ENCODE assay signal across 9 cellular contexts in genomic region chr16:48432136-48432535, GRCh38. TPM values are rescaled to one million over a fixed set of nuclear protein-coding genes. Genes with fewer than 3 reads are reported as not detected.
DNase-seq lines count a peak whose midpoint lies in the region; ATAC-seq, FAIRE-seq and TF ChIP-seq lines count a peak whose summit lies in the region.
"Had no signal": no experiment of that assay in that cellular context is flagged by ENCODE, and none has a peak within 500 bp of the region (broad histone marks: within the 10 kb centered on the region; RNA-seq: fewer than 3 reads in every experiment).

No MANE protein-coding gene starts in this region.

- H3K27ac ChIP-seq in vagina, result no peak overlapping the region

- H3K36me3 Mint-ChIP-seq in endothelial cell (ENCODE audit: low read depth, unreplicated experiment), result no peaks in the 10 kb centered on the region

- ATAC-seq in GM21576 (IDR thresholded peaks at IDR 0.05; ENCODE audit: unreplicated experiment), result peak; percentile 80

- H3K9me3 Mint-ChIP-seq in endothelial cell (ENCODE audit: unreplicated experiment), result no peaks in the 10 kb centered on the region

- DNase-seq in GM12892 (ENCODE audit: insufficient read length) (peak; percentile 28), KG1 (lab: John Stamatoyannopoulos, UW) (peak; percentile 37), endothelial cell (ENCODE audit: low spot score) (no peak), OCI-M2 (lab: John Stamatoyannopoulos, UW; ENCODE audit: unreplicated experiment) (no peak), vagina (ENCODE audit: extremely low spot score in 2 of 2) (no peak), NCI-H345 (lab: John Stamatoyannopoulos, UW) (no peak), NCI-H345 treated with DMSO at 0.1 percent for 48 hours (lab: John Stamatoyannopoulos, UW; ENCODE audit: unreplicated experiment) (no peak)

- H3K4me3 ChIP-seq in vagina, result no peak overlapping the region
- H3K4me3 ChIP-seq: adrenal gland had no signal

- peaks cover 30% of the 10 kb centered on the region for H3K4me1 Mint-ChIP-seq in endothelial cell (ENCODE audit: unreplicated experiment)

- intact Hi-C loops in vagina (cut with DNase I), result no loop called here

- peak; percentile 66 for FAIRE-seq in GM12892 (lab: Jason Lieb, UNC)

- no peak for TF ChIP-seq POLR2A in GM12892 (IDR thresholded peaks at IDR 0.05; ENCODE audit: low read depth, low read length)
- TF ChIP-seq POLR2A in vagina (IDR thresholded peaks at IDR 0.05), result no peak

- H3K4me3 Mint-ChIP-seq in endothelial cell (ENCODE audit: unreplicated experiment), result no peak overlapping the region

- peak overlapping the region; percentile 94 for H3K27ac Mint-ChIP-seq in endothelial cell (ENCODE audit: unreplicated experiment)

- H3K27me3 Mint-ChIP-seq in endothelial cell (ENCODE audit: unreplicated experiment), result peaks cover 7% of the 10 kb centered on the region

- no peaks in the 10 kb centered on the region for H3K4me1 ChIP-seq in vagina
- H3K4me1 ChIP-seq: adrenal gland had no signal

- no peaks in the 10 kb centered on the region for H3K27me3 ChIP-seq in vagina
- H3K27me3 ChIP-seq: adrenal gland had no signal

- TF ChIP-seq CTCF in endothelial cell (IDR thresholded peaks at IDR 0.05; ENCODE audit: unreplicated experiment), result no peak
- TF ChIP-seq CTCF in vagina (IDR thresholded peaks at IDR 0.05), result no peak

- H3K9me3 ChIP-seq in vagina, result no peaks in the 10 kb centered on the region
- H3K9me3 ChIP-seq: adrenal gland had no signal

- no peaks in the 10 kb centered on the region for H3K36me3 ChIP-seq in vagina
- H3K36me3 ChIP-seq: adrenal gland had no signal

RNA-seq across cellular contexts. Expression of gene SIAH1, which starts 46.9 kb away (rescaled TPM):
- polyA plus RNA-seq in GM12892 (2012; ENCODE audit: missing spikeins), result 15.3 TPM
- total RNA-seq in endothelial cell (ENCODE audit: unreplicated experiment) (34.2 TPM), vagina (26.8 TPM)

Comparison
In these comparisons a context has a peak if more than half of its experiments do, and no peak if none do; other contexts are left out.
1. DNase-seq: peak in GM12892 (single experiment) and KG1 (single experiment); none in endothelial cell (single experiment), OCI-M2 (single experiment), vagina (0 of 2), NCI-H345 (single experiment) and NCI-H345 treated with DMSO at 0.1 percent for 48 hours (single experiment).